In genomic region chrX:103616676-103617186, GRCh38 we compare ENCODE assay signal across 1 cellular context.
TF ChIP-seq lines count a peak whose summit lies in the region.

No MANE protein-coding gene starts in this region.

TF ChIP-seq in A549, 52 proteins besides CTCF, POLR2A, EP300 and RAD21 (continued from another document):
- no peak for TF ChIP-seq ELK1 (IDR thresholded peaks at IDR 0.05; ENCODE audit: low read depth, low read length)
- TF ChIP-seq PHF8 (IDR thresholded peaks at IDR 0.05; ENCODE audit: borderline replicate concordance, low read depth) = no peak
- no peak for TF ChIP-seq MYC (IDR thresholded peaks at IDR 0.05; ENCODE audit: borderline replicate concordance, low read length)
- TF ChIP-seq RCOR1 (IDR thresholded peaks at IDR 0.05; ENCODE audit: low read depth, low read length) = no peak
- no peak for TF ChIP-seq ZSCAN20 (CRISPR knock-in tag; IDR thresholded peaks at IDR 0.05)
- no peak for TF ChIP-seq MAZ (IDR thresholded peaks at IDR 0.05; ENCODE audit: borderline replicate concordance, low read depth, low read length)
- TF ChIP-seq GATA3 (IDR thresholded peaks at IDR 0.05; ENCODE audit: borderline replicate concordance) = no peak
- no peak for TF ChIP-seq ATOH8 (CRISPR knock-in tag; IDR thresholded peaks at IDR 0.05; ENCODE audit: low read depth)
- TF ChIP-seq HOXB13 (CRISPR knock-in tag; IDR thresholded peaks at IDR 0.05; ENCODE audit: low read depth) = no peak
- TF ChIP-seq TFCP2L1 (CRISPR knock-in tag; IDR thresholded peaks at IDR 0.05) = no peak
